ENCODE assay signal across 1 cellular context in genomic region chr12:18753481-18754117, GRCh38.
TF ChIP-seq lines count a peak whose summit lies in the region.

No MANE protein-coding gene starts in this region.

TF ChIP-seq in GM23338, 12 proteins besides CTCF, POLR2A, EP300 and RAD21 (continued from another document):
- TF ChIP-seq, protein P1, sequence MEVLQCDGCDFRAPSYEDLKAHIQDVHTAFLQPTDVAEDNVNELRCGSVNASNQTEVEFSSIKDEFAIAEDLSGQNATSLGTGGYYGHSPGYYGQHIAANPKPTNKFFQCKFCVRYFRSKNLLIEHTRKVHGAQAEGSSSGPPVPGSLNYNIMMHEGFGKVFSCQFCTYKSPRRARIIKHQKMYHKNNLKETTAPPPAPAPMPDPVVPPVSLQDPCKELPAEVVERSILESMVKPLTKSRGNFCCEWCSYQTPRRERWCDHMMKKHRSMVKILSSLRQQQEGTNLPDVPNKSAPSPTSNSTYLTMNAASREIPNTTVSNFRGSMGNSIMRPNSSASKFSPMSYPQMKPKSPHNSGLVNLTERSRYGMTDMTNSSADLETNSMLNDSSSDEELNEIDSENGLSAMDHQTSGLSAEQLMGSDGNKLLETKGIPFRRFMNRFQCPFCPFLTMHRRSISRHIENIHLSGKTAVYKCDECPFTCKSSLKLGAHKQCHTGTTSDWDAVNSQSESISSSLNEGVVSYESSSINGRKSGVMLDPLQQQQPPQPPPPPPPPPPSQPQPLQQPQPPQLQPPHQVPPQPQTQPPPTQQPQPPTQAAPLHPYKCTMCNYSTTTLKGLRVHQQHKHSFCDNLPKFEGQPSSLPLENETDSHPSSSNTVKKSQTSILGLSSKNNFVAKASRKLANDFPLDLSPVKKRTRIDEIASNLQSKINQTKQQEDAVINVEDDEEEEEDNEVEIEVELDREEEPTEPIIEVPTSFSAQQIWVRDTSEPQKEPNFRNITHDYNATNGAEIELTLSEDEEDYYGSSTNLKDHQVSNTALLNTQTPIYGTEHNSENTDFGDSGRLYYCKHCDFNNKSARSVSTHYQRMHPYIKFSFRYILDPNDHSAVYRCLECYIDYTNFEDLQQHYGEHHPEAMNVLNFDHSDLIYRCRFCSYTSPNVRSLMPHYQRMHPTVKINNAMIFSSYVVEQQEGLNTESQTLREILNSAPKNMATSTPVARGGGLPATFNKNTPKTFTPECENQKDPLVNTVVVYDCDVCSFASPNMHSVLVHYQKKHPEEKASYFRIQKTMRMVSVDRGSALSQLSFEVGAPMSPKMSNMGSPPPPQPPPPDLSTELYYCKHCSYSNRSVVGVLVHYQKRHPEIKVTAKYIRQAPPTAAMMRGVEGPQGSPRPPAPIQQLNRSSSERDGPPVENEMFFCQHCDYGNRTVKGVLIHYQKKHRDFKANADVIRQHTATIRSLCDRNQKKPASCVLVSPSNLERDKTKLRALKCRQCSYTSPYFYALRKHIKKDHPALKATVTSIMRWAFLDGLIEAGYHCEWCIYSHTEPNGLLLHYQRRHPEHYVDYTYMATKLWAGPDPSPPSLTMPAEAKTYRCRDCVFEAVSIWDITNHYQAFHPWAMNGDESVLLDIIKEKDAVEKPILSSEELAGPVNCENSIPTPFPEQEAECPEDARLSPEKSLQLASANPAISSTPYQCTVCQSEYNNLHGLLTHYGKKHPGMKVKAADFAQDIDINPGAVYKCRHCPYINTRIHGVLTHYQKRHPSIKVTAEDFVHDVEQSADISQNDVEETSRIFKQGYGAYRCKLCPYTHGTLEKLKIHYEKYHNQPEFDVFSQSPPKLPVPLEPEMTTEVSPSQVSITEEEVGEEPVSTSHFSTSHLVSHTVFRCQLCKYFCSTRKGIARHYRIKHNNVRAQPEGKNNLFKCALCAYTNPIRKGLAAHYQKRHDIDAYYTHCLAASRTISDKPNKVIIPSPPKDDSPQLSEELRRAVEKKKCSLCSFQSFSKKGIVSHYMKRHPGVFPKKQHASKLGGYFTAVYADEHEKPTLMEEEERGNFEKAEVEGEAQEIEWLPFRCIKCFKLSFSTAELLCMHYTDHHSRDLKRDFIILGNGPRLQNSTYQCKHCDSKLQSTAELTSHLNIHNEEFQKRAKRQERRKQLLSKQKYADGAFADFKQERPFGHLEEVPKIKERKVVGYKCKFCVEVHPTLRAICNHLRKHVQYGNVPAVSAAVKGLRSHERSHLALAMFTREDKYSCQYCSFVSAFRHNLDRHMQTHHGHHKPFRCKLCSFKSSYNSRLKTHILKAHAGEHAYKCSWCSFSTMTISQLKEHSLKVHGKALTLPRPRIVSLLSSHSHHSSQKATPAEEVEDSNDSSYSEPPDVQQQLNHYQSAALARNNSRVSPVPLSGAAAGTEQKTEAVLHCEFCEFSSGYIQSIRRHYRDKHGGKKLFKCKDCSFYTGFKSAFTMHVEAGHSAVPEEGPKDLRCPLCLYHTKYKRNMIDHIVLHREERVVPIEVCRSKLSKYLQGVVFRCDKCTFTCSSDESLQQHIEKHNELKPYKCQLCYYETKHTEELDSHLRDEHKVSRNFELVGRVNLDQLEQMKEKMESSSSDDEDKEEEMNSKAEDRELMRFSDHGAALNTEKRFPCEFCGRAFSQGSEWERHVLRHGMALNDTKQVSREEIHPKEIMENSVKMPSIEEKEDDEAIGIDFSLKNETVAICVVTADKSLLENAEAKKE (CRISPR knock-in tag; IDR thresholded peaks at IDR 0.05): no peak
- no peak for TF ChIP-seq STAT1 (IDR thresholded peaks at IDR 0.05; ENCODE audit: unreplicated experiment)
- no peak for TF ChIP-seq ZNF331 (CRISPR knock-in tag; IDR thresholded peaks at IDR 0.05; ENCODE audit: low read depth)
- TF ChIP-seq ZNF114 (CRISPR knock-in tag; IDR thresholded peaks at IDR 0.05): no peak
